ENCODE assay signal across 8 cellular contexts in the genomic region with DNA sequence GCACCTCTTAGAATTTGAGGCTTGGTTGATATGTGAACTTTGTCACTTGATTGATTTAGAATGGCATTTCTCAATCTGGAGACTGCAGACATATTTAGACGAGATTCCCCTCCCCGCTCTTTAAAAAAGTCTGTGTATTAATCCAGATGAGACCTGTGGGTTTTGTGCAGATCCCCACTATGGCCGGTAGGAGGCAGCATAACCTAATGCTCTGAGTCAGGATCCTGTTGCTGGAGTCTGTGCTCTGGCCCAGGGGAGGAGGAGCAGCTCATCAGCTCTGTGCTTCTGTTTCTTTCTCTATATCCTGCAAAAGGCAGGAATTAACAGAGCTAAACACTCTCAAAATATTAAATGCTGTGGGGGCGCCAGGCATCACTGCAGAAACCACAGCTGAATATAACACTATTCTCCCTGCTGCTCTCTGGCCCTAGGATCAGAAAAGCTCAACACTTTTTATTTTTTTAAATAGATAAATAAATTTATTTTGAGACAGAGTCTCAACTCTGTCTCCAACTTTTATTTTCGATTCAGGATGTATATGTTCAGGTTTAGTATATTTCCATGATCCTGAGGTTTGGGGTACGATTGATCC. TPM values are rescaled to one million over a fixed set of nuclear protein-coding genes. Genes with fewer than 3 reads are reported as not detected.
DNase-seq lines count a peak whose midpoint lies in the region; ATAC-seq and TF ChIP-seq lines count a peak whose summit lies in the region.

No MANE protein-coding gene starts in this region.

- DNase-seq in Right ventricle myocardium inferior (ENCODE audit: missing footprints) (no peak), cardiac septum (ENCODE audit: low spot score) (no peak), NCI-H2196 treated with DMSO at 0.1 percent for 48 hours (lab: John Stamatoyannopoulos, UW; ENCODE audit: unreplicated experiment) (peak; percentile 43), WERI-Rb-1 (peak; percentile 65), left colon (peak; percentile 56 to 59)
- DNase-seq in central memory CD8-positive, alpha-beta T cell (ENCODE audit: low spot score in 2 of 2), result peak; percentile 22 to 53
- DNase-seq in stimulated activated CD4-positive, alpha-beta T cell treated with anti-CD3 and anti-CD28 coated beads, Interleukin-4, amount 100 ng/mL, for 24 hours, result peak; percentile 54

- H3K4me3 ChIP-seq in WERI-Rb-1 (ENCODE audit: low read depth, low read length), result no peak overlapping the region

- no peak overlapping the region for H3K27ac ChIP-seq in WERI-Rb-1

- H3K27me3 Mint-ChIP-seq in central memory CD8-positive, alpha-beta T cell, result no peaks in the 10 kb centered on the region

- no peaks in the 10 kb centered on the region for H3K36me3 ChIP-seq in WERI-Rb-1

- peak; percentile 72 for TF ChIP-seq CTCF in WERI-Rb-1 (IDR thresholded peaks at IDR 0.05; ENCODE audit: low read depth, low read length)

- ATAC-seq in Right ventricle myocardium inferior, result peak; percentile 85
- ATAC-seq in HG02981 (IDR thresholded peaks at IDR 0.05; ENCODE audit: unreplicated experiment), result peak; percentile 87
- peak; percentile 91 for ATAC-seq in central memory CD8-positive, alpha-beta T cell (replicated peaks; ENCODE audit: extremely low read depth, poor library complexity, severe bottlenecking)
- peak; percentile 99 for ATAC-seq in left colon

- H3K36me3 Mint-ChIP-seq in central memory CD8-positive, alpha-beta T cell (ENCODE audit: insufficient read depth), result no peaks in the 10 kb centered on the region

- H3K9me3 Mint-ChIP-seq in central memory CD8-positive, alpha-beta T cell, result no peaks in the 10 kb centered on the region

- no peaks in the 10 kb centered on the region for H3K9me3 ChIP-seq in WERI-Rb-1 (ENCODE audit: severe bottlenecking)

- H3K27me3 ChIP-seq in WERI-Rb-1 (ENCODE audit: insufficient read depth, low read depth, severe bottlenecking), result no peaks in the 10 kb centered on the region

- intact Hi-C loops in Right ventricle myocardium inferior (cut with DNase I), result loop anchor here (2.0 to 5.0 kb wide), 2 partner anchors 69 to 215 kb away; a partner anchor contains a TSS
- intact Hi-C loops in cardiac septum (cut with DNase I), result loop anchor here (2.0 to 5.0 kb wide), 2 partner anchors 69 to 160 kb away; no protein-coding TSS in a partner anchor
- intact Hi-C loops in left colon (cut with DNase I, micrococcal nuclease), result loop anchor here in 1 of 2 donors (5.0 to 10.0 kb wide), 2 partner anchors 70 to 163 kb away; no protein-coding TSS in a partner anchor

- H3K27ac Mint-ChIP-seq in central memory CD8-positive, alpha-beta T cell (ENCODE audit: low read depth), result no peak overlapping the region

- H3K4me1 Mint-ChIP-seq in central memory CD8-positive, alpha-beta T cell, result no peaks in the 10 kb centered on the region

- H3K4me3 Mint-ChIP-seq in central memory CD8-positive, alpha-beta T cell, result no peak overlapping the region

RNA-seq across cellular contexts. Expression of a gene that starts 23.9 kb away (rescaled TPM):
- 30.3 TPM for total RNA-seq in Right ventricle myocardium inferior
- total RNA-seq in cardiac septum, result 30.4 TPM
- total RNA-seq in left colon, result 10 to 100 TPM; 33.4 to 37.4 TPM

Comparison
In these comparisons a context has a peak if more than half of its experiments do, and no peak if none do; other contexts are left out.
1. DNase-seq: peak in NCI-H2196 treated with DMSO at 0.1 percent for 48 hours (single experiment), WERI-Rb-1 (single experiment), central memory CD8-positive, alpha-beta T cell (2 of 2), left colon (2 of 2) and stimulated activated CD4-positive, alpha-beta T cell treated with anti-CD3 and anti-CD28 coated beads, Interleukin-4, amount 100 ng/mL, for 24 hours (single experiment); none in Right ventricle myocardium inferior (single experiment) and cardiac septum (single experiment).
2. Peak in every context shown above with its lines, with median percentiles within 50 percentile points of each other: ATAC-seq.